In the genomic region with DNA sequence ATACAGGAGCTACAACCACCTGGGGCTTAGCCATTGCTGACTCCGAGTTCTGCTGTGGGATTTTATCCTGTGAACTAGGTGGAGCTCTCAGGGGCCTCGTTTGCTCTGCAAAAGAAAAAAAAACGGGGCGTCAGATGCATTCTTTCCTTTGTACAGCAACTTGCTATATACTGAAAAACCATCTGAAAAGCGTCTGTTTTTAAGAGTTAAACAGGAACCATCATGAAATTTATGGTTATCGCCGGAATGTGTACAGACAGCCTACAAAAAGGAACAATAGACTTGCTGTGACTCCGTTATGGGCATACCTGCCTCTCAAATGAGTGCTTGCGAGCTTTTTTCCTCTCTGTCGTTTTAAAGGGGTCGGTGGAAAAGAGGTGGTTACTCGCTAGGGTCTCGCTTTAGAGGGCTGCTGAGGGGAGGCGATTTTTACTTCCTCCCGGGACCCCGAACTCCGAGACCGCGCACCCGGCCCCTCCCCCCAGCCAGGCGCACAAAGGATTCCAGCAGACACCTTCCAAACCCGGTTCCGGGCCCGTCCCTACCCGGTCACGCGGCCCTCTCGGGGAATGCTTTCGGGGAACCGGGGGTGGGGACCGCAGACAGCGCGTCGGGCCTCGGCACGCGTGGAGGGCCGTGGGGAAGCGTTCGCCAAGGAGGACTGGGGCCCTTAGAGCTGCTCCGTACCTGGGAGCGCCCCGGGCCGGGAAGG, we compare ENCODE assay signal across 8 cellular contexts. TPM values are rescaled to one million over a fixed set of nuclear protein-coding genes. Genes with fewer than 3 reads are reported as not detected.
DNase-seq lines count a peak whose midpoint lies in the region; ATAC-seq and TF ChIP-seq lines count a peak whose summit lies in the region.

No MANE protein-coding gene starts in this region.

- CTCF ChIA-PET in GM10248 (lab: Yijun Ruan, JAX): interaction anchor here (1.1 to 4.0 kb wide), 10 partner anchors 12 to 81 kb away, joined by 3 to 23 read pairs (median 5); a partner anchor contains a TSS
- CTCF ChIA-PET in activated CD4-positive, alpha-beta T cell treated with anti-CD3 and anti-CD28 coated beads for 36 hours (lab: Charles Lee): interaction anchor here (0.6 to 3.0 kb wide), 9 partner anchors 12 to 119 kb away, joined by 3 to 24 read pairs (median 4); a partner anchor contains a TSS

- WGBS in lower leg skin, 2 donors: 0 to 1% methylated on average over 29 to 38 of the region's 44 CpGs

- H3K4me3 ChIP-seq in dorsolateral prefrontal cortex (peak overlapping the region; percentile 58 to 89 (median 81)), lower leg skin (ENCODE audit: low read depth, poor library complexity, severe bottlenecking) (peak overlapping the region; percentile 57)

- no peaks in the 10 kb centered on the region for H3K27me3 ChIP-seq in dorsolateral prefrontal cortex

- H3K27ac ChIP-seq in dorsolateral prefrontal cortex: peak overlapping the region; percentile 61 to 98 (median 93)

- H3K4me3 Mint-ChIP-seq in activated CD4-positive, alpha-beta T cell treated with anti-CD3 and anti-CD28 coated beads for 36 hours: peak overlapping the region; percentile 88

- intact Hi-C loops in activated CD4-positive, alpha-beta T cell treated with anti-CD3 and anti-CD28 coated beads for 36 hours (cut with DNase I, micrococcal nuclease): loop anchor here (1.0 to 5.0 kb wide), 12 partner anchors 41 to 605 kb away; a partner anchor contains a TSS
- intact Hi-C loops in dorsolateral prefrontal cortex (cut with DNase I): loop anchor here (2.0 to 5.0 kb wide), 4 partner anchors 39 to 73 kb away; a partner anchor contains a TSS
- intact Hi-C loops in lower leg skin (cut with DNase I; ENCODE audit: low total_unique reads): no loop called here

- no peak for TF ChIP-seq POLR2A in lower leg skin (IDR thresholded peaks at IDR 0.05)

- H3K4me1 Mint-ChIP-seq in activated CD4-positive, alpha-beta T cell treated with anti-CD3 and anti-CD28 coated beads for 36 hours: peaks cover 20% of the 10 kb centered on the region

- peak; percentile 28 for ATAC-seq in HG02642 (IDR thresholded peaks at IDR 0.05; ENCODE audit: poor library complexity, unreplicated experiment)
- ATAC-seq in activated CD4-positive, alpha-beta T cell treated with anti-CD3 and anti-CD28 coated beads for 36 hours: peak; percentile 0

- DNase-seq in GM10248 (ENCODE audit: extremely low spot score) (peak; percentile 41), NCI-H2029 treated with DMSO at 0.1 percent for 48 hours (lab: John Stamatoyannopoulos, UW) (peak; percentile 42), dorsolateral prefrontal cortex (peak in 9 of 10 donors; percentile 26 to 79 (median 48)), lower leg skin (ENCODE audit: low spot score in 2 of 2) (peak; percentile 43 to 90), NCI-H1436 (lab: John Stamatoyannopoulos, UW) (no peak)
- DNase-seq in activated CD4-positive, alpha-beta T cell treated with anti-CD3 and anti-CD28 coated beads for 36 hours: peak; percentile 74
- peak; percentile 49 to 52 for DNase-seq in stimulated activated CD4-positive, alpha-beta T cell treated with anti-CD3 and anti-CD28 coated beads, Interleukin-4, amount 100 ng/mL, for 4 hours

- peaks cover 7% of the 10 kb centered on the region for H3K36me3 Mint-ChIP-seq in activated CD4-positive, alpha-beta T cell treated with anti-CD3 and anti-CD28 coated beads for 36 hours (ENCODE audit: low read depth)

- POLR2A ChIA-PET in GM10248 (lab: Yijun Ruan, JAX): no interaction called here
- POLR2A ChIA-PET in activated CD4-positive, alpha-beta T cell treated with anti-CD3 and anti-CD28 coated beads for 36 hours (lab: Charles Lee): interaction anchor here (0.7 to 2.4 kb wide), 5 partner anchors 27 to 331 kb away, joined by 3 to 17 read pairs (median 4); a partner anchor contains a TSS

- H3K27ac Mint-ChIP-seq in activated CD4-positive, alpha-beta T cell treated with anti-CD3 and anti-CD28 coated beads for 36 hours: peak overlapping the region; percentile 93

- H3K9me3 Mint-ChIP-seq in activated CD4-positive, alpha-beta T cell treated with anti-CD3 and anti-CD28 coated beads for 36 hours (ENCODE audit: low read depth): no peaks in the 10 kb centered on the region

- peaks cover 2% of the 10 kb centered on the region for H3K27me3 Mint-ChIP-seq in activated CD4-positive, alpha-beta T cell treated with anti-CD3 and anti-CD28 coated beads for 36 hours

- no peak for TF ChIP-seq CTCF in GM10248 (IDR thresholded peaks at IDR 0.05; ENCODE audit: control extremely low read depth, extremely low read depth, low read depth, missing control alignments)
- TF ChIP-seq CTCF in dorsolateral prefrontal cortex (IDR thresholded peaks at IDR 0.05 in 54 of 56, conservative IDR thresholded peaks at IDR 0.05 in 2 of 56; ENCODE audit: low read depth in 1 of 56, partially characterized antibody in 56 of 56): peak in 2 of 56 donors; percentile 1 to 8
- no peak for TF ChIP-seq CTCF in lower leg skin (IDR thresholded peaks at IDR 0.05)

RNA-seq across cellular contexts. Expression of a gene that starts 0.8 kb away (rescaled TPM):
- total RNA-seq in activated CD4-positive, alpha-beta T cell treated with anti-CD3 and anti-CD28 coated beads for 36 hours: 10 to 100 TPM; 51.7 to 55.1 TPM
- total RNA-seq in dorsolateral prefrontal cortex: 10 to 100 TPM; 54.5 to 90.5 (median 70.5) TPM
- total RNA-seq in lower leg skin: 10 to 100 TPM; 40.5 to 65.4 (median 50.5) TPM

RNA-seq across cellular contexts. Expression of a gene that starts 41.1 kb away (rescaled TPM):
- 10 to 100 TPM; 14.4 to 16.8 TPM for total RNA-seq in activated CD4-positive, alpha-beta T cell treated with anti-CD3 and anti-CD28 coated beads for 36 hours
- total RNA-seq in dorsolateral prefrontal cortex (1 to 10 TPM in 119 of 120 experiments, under 1 TPM in 1; 0.89 to 7.7 (median 3.3) TPM), lower leg skin (1 to 10 TPM in 2 of 4 donors, under 1 TPM in 2; 0.91 to 3.9 (median 1.4) TPM)

RNA-seq across cellular contexts. Expression of a gene that starts 46.9 kb away (rescaled TPM):
- 10 to 100 TPM; 55.4 to 77.5 TPM for total RNA-seq in activated CD4-positive, alpha-beta T cell treated with anti-CD3 and anti-CD28 coated beads for 36 hours
- total RNA-seq in dorsolateral prefrontal cortex: 100 to 1,000 TPM in 109 of 120 experiments, 10 to 100 TPM in 11; 79.8 to 197 (median 130) TPM
- 10 to 100 TPM; 24.2 to 34.2 (median 27.7) TPM for total RNA-seq in lower leg skin
